2 cellular contexts compared by ENCODE assay signal in the genomic region with DNA sequence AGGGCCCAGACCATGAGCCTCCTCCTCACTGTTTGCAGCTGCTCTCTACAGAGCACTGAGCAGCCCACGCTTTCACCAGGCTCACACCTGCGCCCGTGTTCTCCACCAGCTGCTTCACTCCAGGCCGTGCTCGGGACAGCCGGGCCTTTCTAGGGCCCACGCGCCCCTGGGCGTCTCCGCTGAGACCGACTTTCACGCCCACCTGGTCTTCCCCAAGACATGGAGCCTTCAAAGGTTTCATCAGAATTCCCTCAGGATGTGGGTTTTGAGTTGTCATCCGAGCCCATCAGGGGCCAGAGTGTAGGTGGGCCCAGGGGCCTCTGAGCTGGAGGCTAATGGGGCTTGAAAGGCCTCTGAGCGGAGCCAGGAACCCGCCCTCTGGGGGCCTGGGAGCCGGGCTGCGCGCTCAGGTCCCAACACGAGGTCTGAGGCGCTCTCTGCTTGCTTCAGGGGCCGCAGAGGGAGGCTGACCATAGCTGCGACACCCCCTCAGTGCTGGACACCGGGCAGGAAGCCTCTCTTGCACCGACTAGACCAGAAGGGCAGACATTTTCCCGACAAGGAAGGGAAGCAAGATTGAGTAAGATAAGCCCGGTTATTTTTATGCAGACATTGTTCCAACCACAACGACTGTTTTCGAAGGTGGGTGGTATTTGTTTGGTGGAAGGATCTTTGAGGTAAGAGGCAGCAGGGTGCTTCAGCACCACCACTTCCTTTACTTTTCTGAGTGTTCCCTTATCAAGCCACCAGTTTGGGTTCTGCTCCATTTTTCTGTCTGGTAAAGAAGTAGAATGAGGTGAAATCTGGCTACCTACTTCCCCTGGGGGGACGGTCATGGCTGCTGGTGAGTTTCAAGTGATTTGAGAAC.
TF ChIP-seq lines count a peak whose summit lies in the region.

No MANE protein-coding gene starts in this region.

TF ChIP-seq in H1, 55 proteins besides CTCF, POLR2A, EP300 and RAD21 (continued from another document):
- TF ChIP-seq, protein P1, sequence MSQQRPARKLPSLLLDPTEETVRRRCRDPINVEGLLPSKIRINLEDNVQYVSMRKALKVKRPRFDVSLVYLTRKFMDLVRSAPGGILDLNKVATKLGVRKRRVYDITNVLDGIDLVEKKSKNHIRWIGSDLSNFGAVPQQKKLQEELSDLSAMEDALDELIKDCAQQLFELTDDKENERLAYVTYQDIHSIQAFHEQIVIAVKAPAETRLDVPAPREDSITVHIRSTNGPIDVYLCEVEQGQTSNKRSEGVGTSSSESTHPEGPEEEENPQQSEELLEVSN (IDR thresholded peaks at IDR 0.05), result no peak
- TF ChIP-seq TBP (IDR thresholded peaks at IDR 0.05; ENCODE audit: low read depth, low read length) (no peak), ASH2L (IDR thresholded peaks at IDR 0.05; ENCODE audit: low read length) (no peak)

TF ChIP-seq in SK-N-SH treated with all-trans-retinoic acid at 6 μM for 48 hours, 23 proteins besides CTCF, POLR2A, EP300 and RAD21 (continued from another document):
- TF ChIP-seq, protein P2, sequence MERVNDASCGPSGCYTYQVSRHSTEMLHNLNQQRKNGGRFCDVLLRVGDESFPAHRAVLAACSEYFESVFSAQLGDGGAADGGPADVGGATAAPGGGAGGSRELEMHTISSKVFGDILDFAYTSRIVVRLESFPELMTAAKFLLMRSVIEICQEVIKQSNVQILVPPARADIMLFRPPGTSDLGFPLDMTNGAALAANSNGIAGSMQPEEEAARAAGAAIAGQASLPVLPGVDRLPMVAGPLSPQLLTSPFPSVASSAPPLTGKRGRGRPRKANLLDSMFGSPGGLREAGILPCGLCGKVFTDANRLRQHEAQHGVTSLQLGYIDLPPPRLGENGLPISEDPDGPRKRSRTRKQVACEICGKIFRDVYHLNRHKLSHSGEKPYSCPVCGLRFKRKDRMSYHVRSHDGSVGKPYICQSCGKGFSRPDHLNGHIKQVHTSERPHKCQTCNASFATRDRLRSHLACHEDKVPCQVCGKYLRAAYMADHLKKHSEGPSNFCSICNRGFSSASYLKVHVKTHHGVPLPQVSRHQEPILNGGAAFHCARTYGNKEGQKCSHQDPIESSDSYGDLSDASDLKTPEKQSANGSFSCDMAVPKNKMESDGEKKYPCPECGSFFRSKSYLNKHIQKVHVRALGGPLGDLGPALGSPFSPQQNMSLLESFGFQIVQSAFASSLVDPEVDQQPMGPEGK (CRISPR knock-in tag; IDR thresholded peaks at IDR 0.05; ENCODE audit: borderline replicate concordance), result no peak
- TF ChIP-seq ZNF8 (CRISPR knock-in tag; IDR thresholded peaks at IDR 0.05), result no peak
